In genomic region chr6:5036309-5036708, GRCh38 we compare ENCODE assay signal across 11 cellular contexts. TPM values are rescaled to one million over a fixed set of nuclear protein-coding genes. Genes with fewer than 3 reads are reported as not detected.
DNase-seq lines count a peak whose midpoint lies in the region; ATAC-seq and TF ChIP-seq lines count a peak whose summit lies in the region.
"Had no signal": no experiment of that assay in that cellular context is flagged by ENCODE, and none has a peak within 500 bp of the region (broad histone marks: within the 10 kb centered on the region; RNA-seq: fewer than 3 reads in every experiment).

No MANE protein-coding gene starts in this region.

- POLR2A ChIA-PET in A673 (lab: Charles Lee; ENCODE audit: low non-redundant PET) = no interaction called here
- POLR2A ChIA-PET in PC-3 (lab: Charles Lee; ENCODE audit: unreplicated experiment) = interaction anchor here (0.6 kb wide), 1 partner anchor 379 kb away, joined by 8 read pairs; no protein-coding TSS in a partner anchor

- H3F3A ChIP-seq in PC-3 (ENCODE audit: low read length, unreplicated experiment) = no peaks in the 10 kb centered on the region

- intact Hi-C loops in A673 (cut with micrococcal nuclease; ENCODE audit: unreplicated experiment) (loop anchor here (10.0 kb wide), 1 partner anchor 102 kb away; no protein-coding TSS in a partner anchor), PC-3 (cut with micrococcal nuclease) (no loop called here)

- no TSS peak for BruUV-seq in A673 (replicated peaks; lab: Mats Ljungman, UMichigan)
- BruUV-seq in PC-3 (replicated peaks; lab: Mats Ljungman, UMichigan) = no TSS peak

- H3K9me3 ChIP-seq in A673 (ENCODE audit: low read depth, low read length, poor library complexity, severe bottlenecking) (no peaks in the 10 kb centered on the region), PC-3 (ENCODE audit: low read length) (no peaks in the 10 kb centered on the region)
- H3K9me3 ChIP-seq: vagina had no signal

- no peaks in the 10 kb centered on the region for H3K79me2 ChIP-seq in PC-3 (ENCODE audit: low read length)

- no peaks in the 10 kb centered on the region for H3K27me3 ChIP-seq in A673 (replicated peaks; ENCODE audit: insufficient read depth, low read depth, low read length, poor library complexity)
- no peaks in the 10 kb centered on the region for H3K27me3 ChIP-seq in PC-3 (ENCODE audit: low read length)
- H3K27me3 ChIP-seq: vagina had no signal

- H2AFZ ChIP-seq in PC-3 (ENCODE audit: low read length) = no peak overlapping the region

- peaks cover 38% of the 10 kb centered on the region for H3K4me1 ChIP-seq in A673 (ENCODE audit: insufficient read depth, low read length, poor library complexity, severe bottlenecking)
- H3K4me1 ChIP-seq in PC-3 (ENCODE audit: insufficient read depth, low read length) = peaks cover 18% of the 10 kb centered on the region

- no peak for TF ChIP-seq CTCF in A673 (conservative IDR thresholded peaks at IDR 0.05; ENCODE audit: low read depth, low read length)
- no peak for TF ChIP-seq CTCF in PC-3 (conservative IDR thresholded peaks at IDR 0.05; ENCODE audit: low read depth, low read length)
- TF ChIP-seq CTCF in fibroblast of pulmonary artery (IDR thresholded peaks at IDR 0.05; ENCODE audit: low read length, missing control alignments) = peak; percentile 3

- CTCF ChIA-PET in A673 (lab: Charles Lee) = no interaction called here
- CTCF ChIA-PET in PC-3 (lab: Charles Lee) = no interaction called here

- no peaks in the 10 kb centered on the region for H3K9me2 ChIP-seq in PC-3 (replicated peaks; ENCODE audit: low read length)

- H3K4me3 ChIP-seq in A673 (ENCODE audit: low read depth, low read length, poor library complexity, severe bottlenecking) = no peak overlapping the region
- H3K4me3 ChIP-seq in PC-3 (ENCODE audit: low read length) = no peak overlapping the region
- H3K4me3 ChIP-seq in fibroblast of pulmonary artery (replicated peaks; ENCODE audit: low read depth, low read length) = no peak overlapping the region
- H3K4me3 ChIP-seq: vagina had no signal

- no peak overlapping the region for H3K4me2 ChIP-seq in PC-3 (ENCODE audit: low read length)

- H3K27ac ChIP-seq in A673 (ENCODE audit: low read depth, low read length, poor library complexity, severe bottlenecking) = no peak overlapping the region
- H3K27ac ChIP-seq in PC-3 (ENCODE audit: low read length) = no peak overlapping the region
- H3K27ac ChIP-seq: vagina had no signal

- no peaks in the 10 kb centered on the region for H4K20me1 ChIP-seq in PC-3 (ENCODE audit: low read length)

- ATAC-seq in PC-3 = peak; percentile 16; the same call in 1 of the 2 replicates

- DNase-seq in A673 (ENCODE audit: low spot score) (peak; percentile 67), HT1080 (ENCODE audit: low read depth) (peak; percentile 73), PC-3 (peak; percentile 17), fibroblast of pulmonary artery (ENCODE audit: low read depth) (peak; percentile 51), cerebellum (ENCODE audit: low spot score) (no peak)
- no peak for DNase-seq in activated effector memory CD4-positive, alpha-beta T cell treated with Interleukin-2 at 50 U/mL for 16 hours
- DNase-seq in activated T-cell treated with anti-CD3 and anti-CD28 coated beads, Interleukin-2, amount 50 U/mL, for 1 hour = no peak
- no peak for DNase-seq in activated naive CD4-positive, alpha-beta T cell treated with anti-CD3 and anti-CD28 coated beads, Interleukin-2, amount 50 U/mL, for 16 hours
- DNase-seq: anterior cingulate cortex, Calu3 had no signal

- H3K36me3 ChIP-seq in A673 (ENCODE audit: insufficient read depth, low read length, poor library complexity, severe bottlenecking) (no peaks in the 10 kb centered on the region), PC-3 (ENCODE audit: low read depth, low read length) (no peaks in the 10 kb centered on the region)
- H3K36me3 ChIP-seq: vagina had no signal

- no peak overlapping the region for H3K9ac ChIP-seq in PC-3 (ENCODE audit: low read length)

RNA-seq across cellular contexts. Expression of gene RPP40, which starts 32.5 kb away (rescaled TPM):
- total RNA-seq in A673 (2021) (28.0 and 30.7 TPM in 2 replicates), PC-3 (2014; rRNA removed) (29.3 and 37.9 TPM in 2 replicates), cerebellum (10.6 TPM)
- 33.8 and 51.3 TPM in 2 replicates for total RNA-seq in HT1080 (2014; rRNA removed; shearing (Covaris generic))
- polyA plus RNA-seq in HT1080 (2015; cell fraction: cytosol; rRNA removed) = 28.7 and 31.4 TPM in 2 replicates
- polyA plus RNA-seq in HT1080 (2015; cell fraction: nucleus; rRNA removed) = 23.4 and 23.9 TPM in 2 replicates

RNA-seq across cellular contexts. Expression of gene PPP1R3G, which starts 48.8 kb away (rescaled TPM):
- total RNA-seq in A673 (2021) = 0.24 and 0.81 TPM in 2 replicates
- 0.13 TPM in 1 of 2 replicates, not detected in the other for total RNA-seq in HT1080 (2014; rRNA removed; shearing (Covaris generic))
- 0.02 and 0.06 TPM in 2 replicates for polyA plus RNA-seq in HT1080 (2015; cell fraction: cytosol; rRNA removed)
- polyA plus RNA-seq in HT1080 (2015; cell fraction: nucleus; rRNA removed) = 0.02 TPM in 1 of 2 replicates, not detected in the other
- 2.8 and 3.2 TPM in 2 replicates for total RNA-seq in PC-3 (2014; rRNA removed)
- 1.00 TPM for total RNA-seq in cerebellum

Comparison
In these comparisons a context has a peak if more than half of its experiments do, and no peak if none do; other contexts are left out.
1. DNase-seq: peak in A673 (single experiment), HT1080 (single experiment), PC-3 (single experiment) and fibroblast of pulmonary artery (single experiment); none in activated effector memory CD4-positive, alpha-beta T cell treated with Interleukin-2 at 50 U/mL for 16 hours (single experiment), activated T-cell treated with anti-CD3 and anti-CD28 coated beads, Interleukin-2, amount 50 U/mL, for 1 hour (single experiment), cerebellum (single experiment) and activated naive CD4-positive, alpha-beta T cell treated with anti-CD3 and anti-CD28 coated beads, Interleukin-2, amount 50 U/mL, for 16 hours (single experiment).